22 cellular contexts compared by ENCODE assay signal in the genomic region with DNA sequence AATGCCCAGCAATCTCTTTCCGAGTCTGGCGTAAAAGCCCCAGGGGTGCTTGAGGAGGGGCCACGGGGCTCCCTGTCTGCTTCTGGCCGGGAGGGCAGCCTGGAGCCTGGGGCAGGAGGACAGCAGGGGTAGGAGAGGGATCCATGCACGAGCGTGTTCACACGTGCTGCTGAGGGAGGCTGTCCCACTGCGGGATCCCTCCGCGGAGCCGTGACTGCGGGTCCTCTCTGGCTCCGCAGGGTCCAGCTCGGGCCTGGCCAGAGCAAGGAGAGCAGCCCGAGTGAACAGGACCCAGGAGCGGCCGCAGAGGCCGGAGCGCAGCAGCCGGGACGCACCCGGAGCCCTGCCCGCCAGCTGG.
DNase-seq lines count a peak whose midpoint lies in the region; ATAC-seq, FAIRE-seq and TF ChIP-seq lines count a peak whose summit lies in the region.
"Had no signal": no experiment of that assay in that cellular context is flagged by ENCODE, and none has a peak within 500 bp of the region (broad histone marks: within the 10 kb centered on the region; RNA-seq: fewer than 3 reads in every experiment).

No MANE protein-coding gene starts in this region.

- no peak overlapping the region for H3K56ac ChIP-seq in H1 (replicated peaks; ENCODE audit: insufficient read length, low read depth, low read length)

- H3K36me3 ChIP-seq in BLaER1 treated with 17β-estradiol and CSF1 and Interleukin-3, amounts not matched to agents 10 nM and 100 nM: no peaks in the 10 kb centered on the region
- no peaks in the 10 kb centered on the region for H3K36me3 ChIP-seq in H7 (replicated peaks; ENCODE audit: control insufficient read depth, insufficient read depth, low read length)
- H3K36me3 ChIP-seq in H1 (ENCODE audit: control insufficient read depth in 2 of 4, insufficient read depth in 4 of 4, low read length in 3 of 4): no peaks in the 10 kb centered on the region
- no peaks in the 10 kb centered on the region for H3K36me3 ChIP-seq in Karpas-422 (ENCODE audit: insufficient read depth, low read length)
- no peaks in the 10 kb centered on the region for H3K36me3 ChIP-seq in hepatocyte (replicated peaks; ENCODE audit: insufficient read depth, low read depth)

- H3K4me3 ChIP-seq in BLaER1 treated with 17β-estradiol and CSF1 and Interleukin-3, amounts not matched to agents 10 nM and 100 nM: no peak overlapping the region
- H3K4me3 ChIP-seq in H7 (ENCODE audit: insufficient read depth, low read depth, low read length) (no peak overlapping the region), H1 (ENCODE audit: extremely low read depth in 1 of 4, insufficient read depth in 2 of 4, low read depth in 3 of 4, low read length in 4 of 4) (no peak overlapping the region), Karpas-422 (ENCODE audit: low read length) (no peak overlapping the region), hepatocyte (no peak overlapping the region)

- H3K23ac ChIP-seq in H1 (ENCODE audit: insufficient read length): no peak overlapping the region

- H4K8ac ChIP-seq in H1 (ENCODE audit: extremely low read depth, insufficient read depth, low read length): peak overlapping the region; percentile 72

- no peak for FAIRE-seq in H1 (lab: Jason Lieb, UNC)
- FAIRE-seq: A204.1, D721Med, GM12892 had no signal

- peak overlapping the region; percentile 5 to 77 (median 54); a peak in 17 of 22 replicates for H3K4me2 ChIP-seq in BLaER1 treated with 17β-estradiol and CSF1 and Interleukin-3, amounts not matched to agents 10 nM and 100 nM
- H3K4me2 ChIP-seq in H1 (ENCODE audit: insufficient read depth in 1 of 2, low read depth in 2 of 2, low read length in 2 of 2) (no peak overlapping the region), Karpas-422 (ENCODE audit: low read depth, low read length, poor library complexity, severe bottlenecking) (no peak overlapping the region), hepatocyte (no peak overlapping the region)

- CTCF ChIA-PET in H1 (lab: Charles Lee; ENCODE audit: partially characterized antibody): interaction anchor here (0.6 kb wide), 1 partner anchor 240 kb away, joined by 3 read pairs; no protein-coding TSS in a partner anchor
- CTCF ChIA-PET in activated CD4-positive, alpha-beta T cell treated with anti-CD3 and anti-CD28 coated beads, Interleukin-2, amount 10 ng/mL, durations not matched to agents 7 days and 5 days (lab: Charles Lee): no interaction called here

- H3K4me1 ChIP-seq in BLaER1 treated with 17β-estradiol and CSF1 and Interleukin-3, amounts not matched to agents 10 nM and 100 nM: peaks cover 13 to 59% (median 41%) of the 10 kb centered on the region in 10 experiments
- H3K4me1 ChIP-seq in H1 (replicated peaks in 1 of 4; ENCODE audit: control insufficient read depth in 3 of 4, insufficient read depth in 4 of 4, low read length in 3 of 4) (peaks cover 0 to 3% (median 0%) of the 10 kb centered on the region in 4 experiments; a peak in 2 of 7 replicates), Karpas-422 (ENCODE audit: low read length) (no peaks in the 10 kb centered on the region), hepatocyte (ENCODE audit: insufficient read depth) (peaks cover 5% of the 10 kb centered on the region)

- no peak overlapping the region for H3K4ac ChIP-seq in H1 (replicated peaks; ENCODE audit: insufficient read length, low read depth, low read length)

- H3K4me3 Mint-ChIP-seq in activated CD4-positive, alpha-beta T cell treated with anti-CD3 and anti-CD28 coated beads, Interleukin-2, amount 10 ng/mL, durations not matched to agents 7 days and 5 days: no peak overlapping the region
- H3K4me3 Mint-ChIP-seq: B cell; CD14-positive monocyte; CD8-positive, alpha-beta T cell; H9 had no signal

- no peaks in the 10 kb centered on the region for H3K36me3 Mint-ChIP-seq in activated CD4-positive, alpha-beta T cell treated with anti-CD3 and anti-CD28 coated beads, Interleukin-2, amount 10 ng/mL, durations not matched to agents 7 days and 5 days (ENCODE audit: low read depth)
- H3K36me3 Mint-ChIP-seq: CD14-positive monocyte; CD8-positive, alpha-beta T cell had no signal

- H3K27ac ChIP-seq in BLaER1 treated with 17β-estradiol and CSF1 and Interleukin-3, amounts not matched to agents 10 nM and 100 nM: peak overlapping the region in 3 of 11 experiments; percentile 21 to 31 (median 21); a peak in 2 of 22 replicates
- H3K27ac ChIP-seq in H1 (ENCODE audit: low read depth, low read length): no peak overlapping the region
- no peak overlapping the region for H3K27ac ChIP-seq in Karpas-422 (ENCODE audit: low read length)
- H3K27ac ChIP-seq in hepatocyte: no peak overlapping the region

- H2AFZ ChIP-seq in H1 (ENCODE audit: low read length) (no peak overlapping the region), Karpas-422 (ENCODE audit: low read length) (no peak overlapping the region), hepatocyte (no peak overlapping the region)

- no peak overlapping the region for H3K14ac ChIP-seq in H1 (ENCODE audit: insufficient read length)

- H3K79me1 ChIP-seq in H1 (ENCODE audit: low read depth, low read length): no peaks in the 10 kb centered on the region

- H2BK5ac ChIP-seq in H1 (ENCODE audit: low read depth, low read length): no peak overlapping the region

- H3K79me2 ChIP-seq in H1 (ENCODE audit: control insufficient read depth in 1 of 2, insufficient read depth in 2 of 2, low read length in 2 of 2) (no peaks in the 10 kb centered on the region), Karpas-422 (ENCODE audit: low read length) (no peaks in the 10 kb centered on the region), hepatocyte (no peaks in the 10 kb centered on the region)

- H3K9me2 ChIP-seq in Karpas-422 (replicated peaks; ENCODE audit: insufficient read depth, low read length) (no peaks in the 10 kb centered on the region), hepatocyte (replicated peaks; ENCODE audit: insufficient read depth) (no peaks in the 10 kb centered on the region)

- peak overlapping the region in 5 of 11 experiments; percentile 0 to 41 (median 28); a peak in 6 of 22 replicates for H3K9ac ChIP-seq in BLaER1 treated with 17β-estradiol and CSF1 and Interleukin-3, amounts not matched to agents 10 nM and 100 nM
- H3K9ac ChIP-seq in H1 (replicated peaks in 1 of 4; ENCODE audit: extremely low read depth in 1 of 4, low read depth in 3 of 4, low read length in 3 of 4): no peak overlapping the region
- no peak overlapping the region for H3K9ac ChIP-seq in Karpas-422 (ENCODE audit: low read length)

- H2BK12ac ChIP-seq in H1 (ENCODE audit: low read depth, low read length): no peak overlapping the region

- no peak for TF ChIP-seq CTCF in H1 (IDR thresholded peaks at IDR 0.05; ENCODE audit: control extremely low read depth in 1 of 3, insufficient read depth in 1 of 3, low read depth in 1 of 3, low read length in 3 of 3)
- no peak for TF ChIP-seq CTCF in hepatocyte (IDR thresholded peaks at IDR 0.05; ENCODE audit: poor library complexity)

- H3K4me1 Mint-ChIP-seq in activated CD4-positive, alpha-beta T cell treated with anti-CD3 and anti-CD28 coated beads, Interleukin-2, amount 10 ng/mL, durations not matched to agents 7 days and 5 days: peaks cover 10% of the 10 kb centered on the region
- H3K4me1 Mint-ChIP-seq: H9 had no signal

- H4K5ac ChIP-seq in H1 (ENCODE audit: insufficient read length, low read depth, low read length): no peak overlapping the region

- no peak for TF ChIP-seq RAD21 in H1 (IDR thresholded peaks at IDR 0.05 in 1 of 2, conservative IDR thresholded peaks at IDR 0.05 in 1 of 2; ENCODE audit: low read depth in 2 of 2, low read length in 2 of 2)

- no peaks in the 10 kb centered on the region; a peak in 1 of 22 replicates for H4K20me1 ChIP-seq in BLaER1 treated with 17β-estradiol and CSF1 and Interleukin-3, amounts not matched to agents 10 nM and 100 nM
- no peaks in the 10 kb centered on the region for H4K20me1 ChIP-seq in H1 (replicated peaks in 1 of 2; ENCODE audit: control insufficient read depth in 1 of 2, insufficient read depth in 2 of 2, low read length in 2 of 2)
- H4K20me1 ChIP-seq in Karpas-422 (ENCODE audit: insufficient read depth, low read depth, low read length): no peaks in the 10 kb centered on the region
- no peaks in the 10 kb centered on the region for H4K20me1 ChIP-seq in hepatocyte (ENCODE audit: insufficient read depth, poor library complexity, severe bottlenecking)

- 91% methylated on average over 23 of the region's 23 CpGs; no CpG with 5 or more reads in 1 of the 2 experiments for WGBS in H1 (ENCODE audit: extremely low coverage in 1 of 2, insufficient coverage in 1 of 2, insufficient read length in 1 of 2, insufficient replicate concordance in 2 of 2, low coverage in 1 of 2, low lambda C conversion rate in 2 of 2, missing lambda C conversion rate in 1 of 2), 2 experiments
- WGBS in hepatocyte (ENCODE audit: low lambda C conversion rate, missing lambda C conversion rate): 86% methylated on average over 22 of the region's 23 CpGs

- peaks cover 11% of the 10 kb centered on the region for H3K9me3 Mint-ChIP-seq in activated CD4-positive, alpha-beta T cell treated with anti-CD3 and anti-CD28 coated beads, Interleukin-2, amount 10 ng/mL, durations not matched to agents 7 days and 5 days
- H3K9me3 Mint-ChIP-seq: CD8-positive, alpha-beta T cell had no signal

- H2BK15ac ChIP-seq in H1 (ENCODE audit: low read length): no peak overlapping the region

- H3K18ac ChIP-seq in H1 (ENCODE audit: extremely low read depth, low read length): no peak overlapping the region

- no peak overlapping the region for H2BK20ac ChIP-seq in H1 (ENCODE audit: low read length)

- H3K9me3 ChIP-seq in BLaER1 treated with 17β-estradiol and CSF1 and Interleukin-3, amounts not matched to agents 10 nM and 100 nM (replicated peaks in 1 of 11): no peaks in the 10 kb centered on the region
- H3K9me3 ChIP-seq in H1 (ENCODE audit: insufficient read depth in 2 of 2, low read depth in 1 of 2, low read length in 1 of 2) (peaks cover 0 to 3% of the 10 kb centered on the region in 2 experiments; a peak in 2 of 4 replicates), Karpas-422 (ENCODE audit: low read length) (no peaks in the 10 kb centered on the region), hepatocyte (ENCODE audit: low read depth) (no peaks in the 10 kb centered on the region)

- H3K27me3 ChIP-seq in BLaER1 treated with 17β-estradiol and CSF1 and Interleukin-3, amounts not matched to agents 10 nM and 100 nM: no peaks in the 10 kb centered on the region
- no peaks in the 10 kb centered on the region for H3K27me3 ChIP-seq in H7 (ENCODE audit: control insufficient read depth, insufficient read depth, low read length)
- H3K27me3 ChIP-seq in H1 (replicated peaks in 1 of 4; ENCODE audit: control insufficient read depth in 3 of 4, extremely low read depth in 1 of 4, insufficient read depth in 3 of 4, low read length in 3 of 4): no peaks in the 10 kb centered on the region
- H3K27me3 ChIP-seq in Karpas-422 (ENCODE audit: low read length): no peaks in the 10 kb centered on the region
- no peaks in the 10 kb centered on the region for H3K27me3 ChIP-seq in hepatocyte

- peak; percentile 44 for ATAC-seq in sciatic nerve
- no peak for ATAC-seq in GM19324 (IDR thresholded peaks at IDR 0.05; ENCODE audit: low FRiP score, unreplicated experiment)
- ATAC-seq: CD8-positive, alpha-beta T cell had no signal

- POLR2A ChIA-PET in H1 (lab: Charles Lee; ENCODE audit: partially characterized antibody): no interaction called here
- POLR2A ChIA-PET in activated CD4-positive, alpha-beta T cell treated with anti-CD3 and anti-CD28 coated beads, Interleukin-2, amount 10 ng/mL, durations not matched to agents 7 days and 5 days (lab: Charles Lee): no interaction called here

- no peak for TF ChIP-seq POLR2A in H1 (IDR thresholded peaks at IDR 0.05; ENCODE audit: control extremely low read depth in 1 of 2, low read depth in 2 of 2, low read length in 2 of 2)

- no peak overlapping the region for H2BK120ac ChIP-seq in H1 (replicated peaks; ENCODE audit: low read depth, low read length)

- no peak for TF ChIP-seq EP300 in H1 (IDR thresholded peaks at IDR 0.05; ENCODE audit: borderline replicate concordance in 1 of 2, low read depth in 2 of 2, low read length in 2 of 2)

- H3K27me3 Mint-ChIP-seq in activated CD4-positive, alpha-beta T cell treated with anti-CD3 and anti-CD28 coated beads, Interleukin-2, amount 10 ng/mL, durations not matched to agents 7 days and 5 days: no peaks in the 10 kb centered on the region
- H3K27me3 Mint-ChIP-seq: B cell had no signal

- DNase-seq in H7 (peak; percentile 69), H1 (ENCODE audit: low read depth in 1 of 2, low spot score in 2 of 2) (no peak), sciatic nerve (ENCODE audit: low spot score) (no peak), Karpas-422 (no peak), hepatocyte (ENCODE audit: low spot score) (no peak)
- DNase-seq in activated CD4-positive, alpha-beta T cell treated with anti-CD3 and anti-CD28 coated beads, Interleukin-2, amount 10 ng/mL, durations not matched to agents 7 days and 5 days: no peak
- DNase-seq: CD8-positive, alpha-beta T cell; COR-L47; DMS153; DMS79 treated with DMSO at 0.1 percent for 48 hours; EL; GDM1; H9; IMR-90; KBM-7 had no signal

- no peak overlapping the region for H2AK5ac ChIP-seq in H1 (ENCODE audit: low read depth, low read length)

- H4K91ac ChIP-seq in H1 (replicated peaks; ENCODE audit: insufficient read length, low read length): no peak overlapping the region

- H3K23me2 ChIP-seq in H1 (ENCODE audit: low read depth, low read length): no peaks in the 10 kb centered on the region

- intact Hi-C loops in sciatic nerve (cut with DNase I): no loop called here

- H3K27ac Mint-ChIP-seq in activated CD4-positive, alpha-beta T cell treated with anti-CD3 and anti-CD28 coated beads, Interleukin-2, amount 10 ng/mL, durations not matched to agents 7 days and 5 days: no peak overlapping the region
- H3K27ac Mint-ChIP-seq: B cell; CD14-positive monocyte; CD8-positive, alpha-beta T cell; H9 had no signal

Comparison
In these comparisons a context has a peak if more than half of its experiments do, and no peak if none do; other contexts are left out.
1. H3K4me2 ChIP-seq: peak in BLaER1 treated with 17β-estradiol and CSF1 and Interleukin-3, amounts not matched to agents 10 nM and 100 nM (11 of 11); none in H1 (0 of 2), Karpas-422 (single experiment) and hepatocyte (single experiment).